ENCODE assay signal across 2 cellular contexts in genomic region chr13:91988331-91988730, GRCh38.
TF ChIP-seq lines count a peak whose summit lies in the region.

No MANE protein-coding gene starts in this region.

TF ChIP-seq in SK-N-SH, 30 proteins besides CTCF, POLR2A, EP300 and RAD21 (continued from another document):
- no peak for TF ChIP-seq REST (IDR thresholded peaks at IDR 0.05; ENCODE audit: low read depth, low read length)
- TF ChIP-seq NFIC (IDR thresholded peaks at IDR 0.05; ENCODE audit: borderline replicate concordance) = no peak

TF ChIP-seq in SK-N-SH treated with all-trans-retinoic acid at 6 μM for 48 hours, 23 proteins besides CTCF, POLR2A, EP300 and RAD21 (continued from another document):
- TF ChIP-seq CSRNP3 (CRISPR knock-in tag; IDR thresholded peaks at IDR 0.05) (no peak), PPARA (CRISPR knock-in tag; IDR thresholded peaks at IDR 0.05; ENCODE audit: borderline replicate concordance) (no peak), ESRRG (CRISPR knock-in tag; IDR thresholded peaks at IDR 0.05) (no peak), CSDC2 (CRISPR knock-in tag; IDR thresholded peaks at IDR 0.05) (no peak), ZNF70 (CRISPR knock-in tag; IDR thresholded peaks at IDR 0.05) (no peak), ISL1 (CRISPR knock-in tag; IDR thresholded peaks at IDR 0.05) (no peak), GLIS3 (CRISPR knock-in tag; IDR thresholded peaks at IDR 0.05) (no peak), TOX (CRISPR knock-in tag; IDR thresholded peaks at IDR 0.05; ENCODE audit: borderline replicate concordance) (no peak), OSR1 (CRISPR knock-in tag; IDR thresholded peaks at IDR 0.05) (no peak), RARB (CRISPR knock-in tag; IDR thresholded peaks at IDR 0.05) (no peak)
